24 cellular contexts compared by ENCODE assay signal in genomic region chr10:96638120-96638519, GRCh38.
"Had no signal": no experiment of that assay in that cellular context is flagged by ENCODE, and none has a peak within 500 bp of the region (broad histone marks: within the 10 kb centered on the region; RNA-seq: fewer than 3 reads in every experiment).

No MANE protein-coding gene starts in this region.

- DNase-seq: IMR-90, Karpas-422, KG1, NCI-H1092, NCI-H1105 treated with DMSO at 0.1 percent for 48 hours, NCI-H1417 treated with DMSO at 0.1 percent for 48 hours, NCI-H146, NCI-H1694 treated with DMSO at 0.1 percent for 48 hours, NCI-H1930, NCI-H2081, NCI-H2107, NCI-H226, NCI-H446, NCI-H510A, NCI-H524 treated with DMSO at 0.1 percent for 48 hours, NCI-H69, NCI-H774, Right ventricle myocardium superior, RPMI8226, SIG-M5 had no signal

- H3K4me3 ChIP-seq: MG63, SJSA1, SK-N-MC had no signal

- H3K9me3 ChIP-seq: MG63, SJSA1 had no signal

- H3K36me3 ChIP-seq: MG63, SJSA1 had no signal

- FAIRE-seq: RCC 7860 had no signal

- H3K27ac ChIP-seq: SJSA1, SK-N-MC had no signal

- H3K27me3 ChIP-seq: MG63, SJSA1 had no signal
